Comparison of ENCODE assay signal across 2 cellular contexts in genomic region chr11:61594907-61595257, GRCh38.
TF ChIP-seq lines count a peak whose summit lies in the region.

No MANE protein-coding gene starts in this region.

TF ChIP-seq in HepG2, 621 proteins besides CTCF, POLR2A, EP300 and RAD21:
- TF ChIP-seq ZBTB7B (CRISPR knock-in tag; IDR thresholded peaks at IDR 0.05), result no peak
- TF ChIP-seq ZMYM3 (CRISPR knock-in tag; IDR thresholded peaks at IDR 0.05), result peak; percentile 94
- 0 out of 2 replicates have a peak, but pooled peaks have one; percentile 21 for TF ChIP-seq ZMYM2 (CRISPR knock-in tag; IDR thresholded peaks at IDR 0.05)
- TF ChIP-seq ZNF20 (CRISPR knock-in tag; IDR thresholded peaks at IDR 0.05), result no peak
- TF ChIP-seq MED1 (CRISPR knock-in tag; IDR thresholded peaks at IDR 0.05), result no peak
- no peak for TF ChIP-seq CREB1 (IDR thresholded peaks at IDR 0.05)
- TF ChIP-seq CREB1 (CRISPR knock-in tag; IDR thresholded peaks at IDR 0.05), result no peak
- TF ChIP-seq ZNF629 (CRISPR knock-in tag; conservative IDR thresholded peaks at IDR 0.05), result peak; percentile 95
- TF ChIP-seq, protein P1, sequence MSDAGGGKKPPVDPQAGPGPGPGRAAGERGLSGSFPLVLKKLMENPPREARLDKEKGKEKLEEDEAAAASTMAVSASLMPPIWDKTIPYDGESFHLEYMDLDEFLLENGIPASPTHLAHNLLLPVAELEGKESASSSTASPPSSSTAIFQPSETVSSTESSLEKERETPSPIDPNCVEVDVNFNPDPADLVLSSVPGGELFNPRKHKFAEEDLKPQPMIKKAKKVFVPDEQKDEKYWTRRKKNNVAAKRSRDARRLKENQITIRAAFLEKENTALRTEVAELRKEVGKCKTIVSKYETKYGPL (CRISPR knock-in tag; IDR thresholded peaks at IDR 0.05), result no peak
- no peak for TF ChIP-seq ATF5 (CRISPR knock-in tag; IDR thresholded peaks at IDR 0.05; ENCODE audit: low read depth)
- TF ChIP-seq CHD4 (IDR thresholded peaks at IDR 0.05; ENCODE audit: borderline replicate concordance, low read length), result 0 out of 2 replicates have a peak, but pooled peaks have one; percentile 53

TF ChIP-seq in endothelial cell of umbilical vein, 7 proteins besides CTCF, POLR2A, EP300 and RAD21:
- TF ChIP-seq JUN (IDR thresholded peaks at IDR 0.05; ENCODE audit: borderline replicate concordance, insufficient read depth, insufficient read length, low read depth) (no peak), POLR2AphosphoS5 (IDR thresholded peaks at IDR 0.05; ENCODE audit: insufficient read depth, low read depth, low read length) (no peak), FOS (IDR thresholded peaks at IDR 0.05; ENCODE audit: borderline replicate concordance, insufficient read depth, low read length) (no peak), MYC (IDR thresholded peaks at IDR 0.05; ENCODE audit: low read depth, low read length) (no peak), EZH2 (IDR thresholded peaks at IDR 0.05; ENCODE audit: borderline replicate concordance, low read depth, low read length, severe bottlenecking) (no peak), GATA2 (IDR thresholded peaks at IDR 0.05; ENCODE audit: insufficient read depth, insufficient read length, low read depth, low read length) (no peak)
- TF ChIP-seq, protein P2, sequence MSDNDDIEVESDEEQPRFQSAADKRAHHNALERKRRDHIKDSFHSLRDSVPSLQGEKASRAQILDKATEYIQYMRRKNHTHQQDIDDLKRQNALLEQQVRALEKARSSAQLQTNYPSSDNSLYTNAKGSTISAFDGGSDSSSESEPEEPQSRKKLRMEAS (IDR thresholded peaks at IDR 0.05; ENCODE audit: insufficient read depth, insufficient read length), result no peak
